In genomic region chrX:123860983-123861382, GRCh38 we compare ENCODE assay signal across 8 cellular contexts. TPM values are rescaled to one million over a fixed set of nuclear protein-coding genes. Genes with fewer than 3 reads are reported as not detected.
DNase-seq lines count a peak whose midpoint lies in the region; ATAC-seq, FAIRE-seq and TF ChIP-seq lines count a peak whose summit lies in the region.

No MANE protein-coding gene starts in this region.

- H3K9ac ChIP-seq in BLaER1 = peak overlapping the region; percentile 83
- peak overlapping the region; percentile 92 for H3K9ac ChIP-seq in adipocyte (ENCODE audit: low read length)
- peak overlapping the region; percentile 88 for H3K9ac ChIP-seq in keratinocyte (ENCODE audit: control insufficient read depth, extremely low read depth, insufficient read depth, low read length)

- no peak overlapping the region for H2AFZ ChIP-seq in keratinocyte (ENCODE audit: control insufficient read depth, low read length)

- H3K4me2 ChIP-seq in BLaER1 (peak overlapping the region; percentile 65), keratinocyte (ENCODE audit: control insufficient read depth, extremely low read depth, insufficient read depth, low read depth, low read length) (peak overlapping the region; percentile 68)

- H3K27ac ChIP-seq in BLaER1 (peak overlapping the region; percentile 85), KOPT-K1 (ENCODE audit: low read depth, low read length, poor library complexity, severe bottlenecking) (peak overlapping the region; percentile 96), keratinocyte (ENCODE audit: control insufficient read depth, insufficient read depth, low read length) (peak overlapping the region; percentile 80), testis (peak overlapping the region; percentile 94)

- DNase-seq in adipocyte (ENCODE audit: low read depth) (peak; percentile 52), keratinocyte (ENCODE audit: low read depth, low spot score) (no peak), testis (no peak)

- H3K9me3 ChIP-seq in BLaER1 (no peaks in the 10 kb centered on the region), KOPT-K1 (ENCODE audit: insufficient read depth, low read length, poor library complexity, severe bottlenecking) (no peaks in the 10 kb centered on the region), adipocyte (ENCODE audit: control insufficient read depth, low read length) (no peaks in the 10 kb centered on the region), keratinocyte (ENCODE audit: control insufficient read depth, low read depth, low read length) (no peaks in the 10 kb centered on the region), testis (no peaks in the 10 kb centered on the region)

- no peaks in the 10 kb centered on the region for H4K20me1 ChIP-seq in BLaER1
- no peaks in the 10 kb centered on the region for H4K20me1 ChIP-seq in keratinocyte (ENCODE audit: control insufficient read depth, extremely low read depth, insufficient read depth, low read length)

- TF ChIP-seq POLR2A in testis (IDR thresholded peaks at IDR 0.05) = no peak

- 0 to 4% methylated on average over 4 of the region's 4 CpGs for WGBS in testis, 2 donors

- H3K9me1 ChIP-seq in keratinocyte (ENCODE audit: control insufficient read depth, extremely low read depth, insufficient read depth, low read length) = no peaks in the 10 kb centered on the region

- 0 out of 2 replicates have a peak, but pooled peaks cover 4% of the 10 kb centered on the region for H3K36me3 ChIP-seq in BLaER1
- H3K36me3 ChIP-seq in KOPT-K1 (ENCODE audit: insufficient read depth, low read length) = no peaks in the 10 kb centered on the region; the same call in 1 of the 2 replicates
- no peaks in the 10 kb centered on the region for H3K36me3 ChIP-seq in adipocyte (ENCODE audit: control insufficient read depth, insufficient read depth, low read length, severe bottlenecking)
- H3K36me3 ChIP-seq in keratinocyte (ENCODE audit: control insufficient read depth in 2 of 2, extremely low read depth in 1 of 2, insufficient read depth in 2 of 2, low read length in 2 of 2) = no peaks in the 10 kb centered on the region
- H3K36me3 ChIP-seq in testis (ENCODE audit: low read depth, missing control alignments) = no peaks in the 10 kb centered on the region

- dilution Hi-C loops in keratinocyte (cut with MboI; ENCODE audit: extremely low pct_ligation_motif_present, low sequenced_read_pairs) = no loop called here

- no peaks in the 10 kb centered on the region for H3K27me3 ChIP-seq in BLaER1
- H3K27me3 ChIP-seq in adipocyte (replicated peaks; ENCODE audit: control insufficient read depth, insufficient read depth, low read length) = no peaks in the 10 kb centered on the region
- H3K27me3 ChIP-seq in keratinocyte (ENCODE audit: control insufficient read depth, extremely low read depth, insufficient read depth, low read length) = no peaks in the 10 kb centered on the region
- no peaks in the 10 kb centered on the region for H3K27me3 ChIP-seq in testis

- H3K4me1 ChIP-seq in BLaER1 (0 out of 2 replicates have a peak, but pooled peaks cover 3% of the 10 kb centered on the region), adipocyte (ENCODE audit: control insufficient read depth, insufficient read depth, low read length) (peaks cover 7% of the 10 kb centered on the region), keratinocyte (ENCODE audit: control insufficient read depth, extremely low read depth, insufficient read depth, low read length) (peaks cover 5% of the 10 kb centered on the region), testis (no peaks in the 10 kb centered on the region)

- no peak for FAIRE-seq in keratinocyte (lab: Jason Lieb, UNC)

- ATAC-seq in GM21529 (IDR thresholded peaks at IDR 0.05; ENCODE audit: unreplicated experiment) = no peak
- ATAC-seq in GM21619 (IDR thresholded peaks at IDR 0.05; ENCODE audit: unreplicated experiment) = no peak
- no peak for ATAC-seq in GM19351 (IDR thresholded peaks at IDR 0.05; ENCODE audit: unreplicated experiment)

- TF ChIP-seq CTCF in keratinocyte (optimal IDR thresholded peaks at IDR 0.05 in 1 of 3, IDR thresholded peaks at IDR 0.05 in 1 of 3, conservative IDR thresholded peaks at IDR 0.05 in 1 of 3; ENCODE audit: extremely low read depth in 1 of 3, insufficient read depth in 2 of 3, low read length in 3 of 3) (no peak), testis (IDR thresholded peaks at IDR 0.05) (no peak)

- H3K4me3 ChIP-seq in BLaER1 (peak overlapping the region; percentile 72), adipocyte (ENCODE audit: low read length) (peak overlapping the region; percentile 92), keratinocyte (ENCODE audit: control insufficient read depth in 2 of 3, extremely low read depth in 1 of 3, insufficient read depth in 2 of 3, low read depth in 1 of 3, low read length in 3 of 3) (peak overlapping the region; percentile 66 to 77 (median 72)), testis (peak overlapping the region; percentile 69 to 78)

- peaks cover 44% of the 10 kb centered on the region for H3K79me2 ChIP-seq in keratinocyte (ENCODE audit: control insufficient read depth, insufficient read depth, low read length)

- intact Hi-C loops in testis (cut with DNase I; ENCODE audit: low total_unique reads) = no loop called here

RNA-seq across cellular contexts. Expression of gene XIAP, which starts 1.1 kb away (rescaled TPM):
- polyA plus RNA-seq in keratinocyte (13.2 to 18.3 TPM (median 14.5 TPM) in 3 replicates), testis (ENCODE audit: insufficient read depth, low read depth, low replicate concordance) (16.5 TPM)
- polyA plus RNA-seq in keratinocyte (2011; ENCODE audit: low read depth) = 20.4 TPM
- 7.2 and 9.8 TPM in 2 replicates for polyA plus RNA-seq in keratinocyte (2011; cell fraction: cytosol; rRNA removed)
- polyA plus RNA-seq in keratinocyte (2011; cell fraction: nucleus; rRNA removed) = 17.8 and 18.3 TPM in 2 replicates
- 14.2 and 16.5 TPM in 2 replicates for polyA plus RNA-seq in keratinocyte (2012; ENCODE audit: low replicate concordance)
- 3.1 to 15.2 TPM (median 6.9 TPM) in 3 replicates for polyA minus RNA-seq in keratinocyte
- polyA minus RNA-seq in keratinocyte (2011; cell fraction: cytosol; rRNA and poly(A)+ RNA removed) = 15.5 TPM
- polyA minus RNA-seq in keratinocyte (2011; cell fraction: nucleus; rRNA and poly(A)+ RNA removed) = 16.7 and 23.1 TPM in 2 replicates
- 10 to 100 TPM; 26.5 to 30.2 TPM for total RNA-seq in testis
